ENCODE assay signal across 11 cellular contexts in the genomic region with DNA sequence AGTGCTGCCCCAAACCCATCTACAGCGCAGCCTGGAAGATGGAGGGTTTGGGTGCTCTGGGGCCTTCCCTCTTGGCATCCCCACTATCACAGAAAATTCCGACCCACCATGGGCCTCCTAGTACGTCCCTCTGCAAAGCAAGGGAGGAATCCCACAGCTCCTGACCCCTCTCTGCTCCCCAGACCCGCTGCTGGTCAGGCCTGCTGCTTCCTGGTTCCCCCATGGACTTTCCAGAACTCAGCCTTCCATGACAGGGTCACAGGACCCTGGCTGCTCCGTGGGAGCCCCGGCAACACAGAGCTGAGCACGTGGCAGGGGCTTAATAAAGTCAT. TPM values are rescaled to one million over a fixed set of nuclear protein-coding genes. Genes with fewer than 3 reads are reported as not detected.
DNase-seq lines count a peak whose midpoint lies in the region; ATAC-seq and TF ChIP-seq lines count a peak whose summit lies in the region.
"Had no signal": no experiment of that assay in that cellular context is flagged by ENCODE, and none has a peak within 500 bp of the region (broad histone marks: within the 10 kb centered on the region; RNA-seq: fewer than 3 reads in every experiment).

No MANE protein-coding gene starts in this region.

- peaks cover 37% of the 10 kb centered on the region for H3K4me1 Mint-ChIP-seq in activated naive CD8-positive, alpha-beta T cell treated with anti-CD3 and anti-CD28 coated beads for 36 hours
- peaks cover 46% of the 10 kb centered on the region for H3K4me1 Mint-ChIP-seq in activated naive CD8-positive, alpha-beta T cell treated with anti-CD3 and anti-CD28 coated beads, Interleukin-2, amount 50 U/mL, for 24 hours
- peaks cover 58% of the 10 kb centered on the region for H3K4me1 Mint-ChIP-seq in chondrocyte (ENCODE audit: low read depth)

- H3K36me3 ChIP-seq in muscle layer of colon (ENCODE audit: insufficient read depth, low read length) (no peaks in the 10 kb centered on the region), upper lobe of right lung (no peaks in the 10 kb centered on the region)

- H3K4me1 ChIP-seq in muscle layer of colon (ENCODE audit: insufficient read depth, low read length) (peaks cover 60% of the 10 kb centered on the region), upper lobe of right lung (peaks cover 34% of the 10 kb centered on the region)

- no peak for ATAC-seq in activated naive CD8-positive, alpha-beta T cell treated with anti-CD3 and anti-CD28 coated beads, Interleukin-2, amount 50 U/mL, for 24 hours
- ATAC-seq in upper lobe of right lung: no peak
- ATAC-seq: activated CD4-positive, CD25-positive, alpha-beta regulatory T cell treated with anti-CD3 and anti-CD28 coated beads, Interleukin-2, amount 50 U/mL, for 24 hours had no signal

- H3K9me3 Mint-ChIP-seq in activated naive CD8-positive, alpha-beta T cell treated with anti-CD3 and anti-CD28 coated beads for 36 hours: peaks cover 4% of the 10 kb centered on the region
- H3K9me3 Mint-ChIP-seq in activated naive CD8-positive, alpha-beta T cell treated with anti-CD3 and anti-CD28 coated beads, Interleukin-2, amount 50 U/mL, for 24 hours: peaks cover 7% of the 10 kb centered on the region
- H3K9me3 Mint-ChIP-seq in chondrocyte (ENCODE audit: low read depth): no peaks in the 10 kb centered on the region

- H3K27ac ChIP-seq in muscle layer of colon (ENCODE audit: low read depth, low read length): peak overlapping the region; percentile 62
- H3K27ac ChIP-seq in upper lobe of right lung: peak overlapping the region; percentile 14

- no peak for DNase-seq in activated naive CD8-positive, alpha-beta T cell treated with anti-CD3 and anti-CD28 coated beads for 36 hours
- DNase-seq in activated naive CD8-positive, alpha-beta T cell treated with anti-CD3 and anti-CD28 coated beads, Interleukin-2, amount 50 U/mL, for 24 hours: no peak
- peak; percentile 79 for DNase-seq in chondrocyte (ENCODE audit: low spot score)
- no peak for DNase-seq in upper lobe of right lung
- DNase-seq in stimulated activated CD4-positive, alpha-beta T cell treated with anti-CD3 and anti-CD28 coated beads, Interleukin-12 subunit alpha, Interleukin-12 subunit beta, amount 100 ng/mL, for 4 hours: no peak
- DNase-seq in NOMO-1 treated with DMSO at 0.1 percent for 48 hours (lab: John Stamatoyannopoulos, UW; ENCODE audit: unreplicated experiment): no peak
- no peak for DNase-seq in NCI-H748 treated with DMSO at 0.1 percent for 48 hours (lab: John Stamatoyannopoulos, UW)
- DNase-seq: stimulated activated CD4-positive, alpha-beta T cell treated with anti-CD3 and anti-CD28 coated beads, Interleukin-2, amount 100 ng/mL, for 24 hours had no signal

- intact Hi-C loops in upper lobe of right lung (cut with DNase I): no loop called here

- H3K27me3 Mint-ChIP-seq in activated naive CD8-positive, alpha-beta T cell treated with anti-CD3 and anti-CD28 coated beads for 36 hours: no peaks in the 10 kb centered on the region
- H3K27me3 Mint-ChIP-seq in activated naive CD8-positive, alpha-beta T cell treated with anti-CD3 and anti-CD28 coated beads, Interleukin-2, amount 50 U/mL, for 24 hours: peaks cover 2% of the 10 kb centered on the region
- no peaks in the 10 kb centered on the region for H3K27me3 Mint-ChIP-seq in chondrocyte (ENCODE audit: low read depth)

- H3K4me3 ChIP-seq in muscle layer of colon (ENCODE audit: low read depth in 1 of 2, low read length in 2 of 2): no peak overlapping the region
- H3K4me3 ChIP-seq in upper lobe of right lung: no peak overlapping the region

- H3K9me3 ChIP-seq in muscle layer of colon (ENCODE audit: low read length) (no peaks in the 10 kb centered on the region), upper lobe of right lung (no peaks in the 10 kb centered on the region)

- H3K4me3 Mint-ChIP-seq in activated naive CD8-positive, alpha-beta T cell treated with anti-CD3 and anti-CD28 coated beads for 36 hours: no peak overlapping the region
- no peak overlapping the region for H3K4me3 Mint-ChIP-seq in activated naive CD8-positive, alpha-beta T cell treated with anti-CD3 and anti-CD28 coated beads, Interleukin-2, amount 50 U/mL, for 24 hours
- H3K4me3 Mint-ChIP-seq in chondrocyte (ENCODE audit: unreplicated experiment): peak overlapping the region; percentile 61

- TF ChIP-seq CTCF in chondrocyte (IDR thresholded peaks at IDR 0.05) (no peak), upper lobe of right lung (IDR thresholded peaks at IDR 0.05) (no peak)

- H3K27ac Mint-ChIP-seq in activated naive CD8-positive, alpha-beta T cell treated with anti-CD3 and anti-CD28 coated beads for 36 hours: peak overlapping the region; percentile 54
- H3K27ac Mint-ChIP-seq in activated naive CD8-positive, alpha-beta T cell treated with anti-CD3 and anti-CD28 coated beads, Interleukin-2, amount 50 U/mL, for 24 hours: no peak overlapping the region
- H3K27ac Mint-ChIP-seq in chondrocyte (ENCODE audit: unreplicated experiment): peak overlapping the region; percentile 90

- H3K36me3 Mint-ChIP-seq in activated naive CD8-positive, alpha-beta T cell treated with anti-CD3 and anti-CD28 coated beads for 36 hours: peaks cover 15% of the 10 kb centered on the region
- peaks cover 16% of the 10 kb centered on the region for H3K36me3 Mint-ChIP-seq in activated naive CD8-positive, alpha-beta T cell treated with anti-CD3 and anti-CD28 coated beads, Interleukin-2, amount 50 U/mL, for 24 hours (ENCODE audit: low read depth)
- peaks cover 8% of the 10 kb centered on the region for H3K36me3 Mint-ChIP-seq in chondrocyte (ENCODE audit: low read depth)

- peak overlapping the region; percentile 3 for H3K9ac ChIP-seq in muscle layer of colon (ENCODE audit: low read length)

- no peaks in the 10 kb centered on the region for H3K27me3 ChIP-seq in muscle layer of colon (ENCODE audit: control insufficient read depth in 1 of 2, insufficient read depth in 2 of 2, low read length in 2 of 2)
- H3K27me3 ChIP-seq in upper lobe of right lung: no peaks in the 10 kb centered on the region

RNA-seq across cellular contexts. Expression of gene LOXL1, which starts 3.1 kb away (rescaled TPM):
- total RNA-seq in activated naive CD8-positive, alpha-beta T cell treated with anti-CD3 and anti-CD28 coated beads for 36 hours: 1 to 10 TPM; 2.1 to 2.4 TPM
- total RNA-seq in chondrocyte: 428 to 446 TPM (median 444 TPM) in 3 replicates
- total RNA-seq in upper lobe of right lung: 11.1 TPM

RNA-seq across cellular contexts. Expression of gene TBC1D21, which starts 49.8 kb away (rescaled TPM):
- not detected for total RNA-seq in activated naive CD8-positive, alpha-beta T cell treated with anti-CD3 and anti-CD28 coated beads for 36 hours
- total RNA-seq in chondrocyte: not detected in 3 replicates
- not detected for total RNA-seq in upper lobe of right lung
- total RNA-seq: temporal lobe had no signal

Comparison
In these comparisons a context has a peak if more than half of its experiments do, and no peak if none do; other contexts are left out.
1. RNA of gene LOXL1, which starts 3.1 kb away (total RNA-seq): 428 to 446 TPM in chondrocyte; 11.1 TPM in upper lobe of right lung (single experiment) and 2.1 to 2.4 TPM in activated naive CD8-positive, alpha-beta T cell treated with anti-CD3 and anti-CD28 coated beads for 36 hours; every median in the first group is over 10 times any median in the second.